ENCODE assay signal across 8 cellular contexts in the genomic region with DNA sequence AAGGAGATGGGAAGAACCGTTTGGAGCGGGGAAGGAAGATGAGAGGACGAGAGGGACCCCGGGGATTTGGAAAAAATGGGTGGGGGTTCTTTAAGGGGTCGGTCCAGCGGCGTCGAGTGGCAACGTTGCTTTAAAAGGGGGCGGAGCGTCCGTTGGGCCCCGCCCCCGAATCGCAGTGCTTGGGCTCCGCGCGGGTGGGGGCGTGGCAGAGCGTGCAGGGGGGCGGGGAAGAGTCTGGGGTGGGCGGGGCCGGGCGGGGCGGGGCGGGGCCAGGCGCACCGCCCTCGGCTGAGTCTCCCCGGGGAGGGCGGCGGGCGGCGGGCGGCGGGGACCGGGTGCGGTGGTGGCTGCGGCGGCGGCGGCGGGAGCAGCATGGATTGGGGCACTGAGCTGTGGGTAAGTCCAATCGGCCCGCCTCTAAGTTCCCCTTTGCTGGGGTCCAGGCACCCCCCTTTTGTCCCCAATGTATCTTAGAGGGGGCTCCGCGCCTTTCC. TPM values are rescaled to one million over a fixed set of nuclear protein-coding genes. Genes with fewer than 3 reads are reported as not detected.
A peak's percentile ranks its signal among the peaks of the same experiment; 100 is the strongest.
DNase-seq lines count a peak whose midpoint lies in the region; TF ChIP-seq lines count a peak whose summit lies in the region.

A gene with protein sequence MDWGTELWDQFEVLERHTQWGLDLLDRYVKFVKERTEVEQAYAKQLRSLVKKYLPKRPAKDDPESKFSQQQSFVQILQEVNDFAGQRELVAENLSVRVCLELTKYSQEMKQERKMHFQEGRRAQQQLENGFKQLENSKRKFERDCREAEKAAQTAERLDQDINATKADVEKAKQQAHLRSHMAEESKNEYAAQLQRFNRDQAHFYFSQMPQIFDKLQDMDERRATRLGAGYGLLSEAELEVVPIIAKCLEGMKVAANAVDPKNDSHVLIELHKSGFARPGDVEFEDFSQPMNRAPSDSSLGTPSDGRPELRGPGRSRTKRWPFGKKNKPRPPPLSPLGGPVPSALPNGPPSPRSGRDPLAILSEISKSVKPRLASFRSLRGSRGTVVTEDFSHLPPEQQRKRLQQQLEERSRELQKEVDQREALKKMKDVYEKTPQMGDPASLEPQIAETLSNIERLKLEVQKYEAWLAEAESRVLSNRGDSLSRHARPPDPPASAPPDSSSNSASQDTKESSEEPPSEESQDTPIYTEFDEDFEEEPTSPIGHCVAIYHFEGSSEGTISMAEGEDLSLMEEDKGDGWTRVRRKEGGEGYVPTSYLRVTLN (plus strand): TSS at position 291 of the 494 bp plus-strand sequence. CDS start 82 bp downstream, at position 373.

- H3K4me3 ChIP-seq in SK-N-SH (ENCODE audit: low read depth in 2 of 2, low read length in 1 of 2) (peak within 1 kb of the TSS; percentile 89 to 98), neutrophil (ENCODE audit: low read depth in 1 of 2, low read length in 1 of 2) (peak within 1 kb of the TSS; percentile 43 to 99), subcutaneous abdominal adipose tissue (ENCODE audit: low read depth in 1 of 5, low read length in 5 of 5) (peak within 1 kb of the TSS; percentile 83 to 93 (median 88))

- TF ChIP-seq RAD21 in SK-N-SH (IDR thresholded peaks at IDR 0.05; ENCODE audit: low read length): no peak

- peaks cover 46% of the 10 kb centered on the region for H3K79me2 ChIP-seq in SK-N-SH (ENCODE audit: insufficient read depth)

- intact Hi-C loops in CD14-positive monocyte (cut with micrococcal nuclease): loop anchor here (2.0 to 5.0 kb wide), 5 partner anchors 33 to 312 kb away; a partner anchor contains a TSS

- TF ChIP-seq CTCF in CD14-positive monocyte (IDR thresholded peaks at IDR 0.05) (no peak), SK-N-SH (IDR thresholded peaks at IDR 0.05) (no peak), neutrophil (IDR thresholded peaks at IDR 0.05) (peak; percentile 7)

- peaks cover 9 to 27% (median 22%) of the 10 kb centered on the region in 3 donors for H3K27me3 Mint-ChIP-seq in CD14-positive monocyte (ENCODE audit: low read depth in 3 of 3)
- no peaks in the 10 kb centered on the region for H3K27me3 Mint-ChIP-seq in activated naive CD4-positive, alpha-beta T cell treated with anti-CD3 and anti-CD28 coated beads, Interleukin-2, amount 50 U/mL, for 24 hours

- peaks cover 35% of the 10 kb centered on the region for H3F3A ChIP-seq in SK-N-SH (replicated peaks; ENCODE audit: insufficient read depth)

- no peaks in the 10 kb centered on the region for H4K20me1 ChIP-seq in SK-N-SH (ENCODE audit: insufficient read depth)

- peak within 1 kb of the TSS; percentile 89 to 95 (median 92) for H3K27ac Mint-ChIP-seq in CD14-positive monocyte
- H3K27ac Mint-ChIP-seq in activated naive CD4-positive, alpha-beta T cell treated with anti-CD3 and anti-CD28 coated beads, Interleukin-2, amount 50 U/mL, for 24 hours: peak within 1 kb of the TSS; percentile 82

- H3K9ac ChIP-seq in SK-N-SH (peak within 1 kb of the TSS; percentile 79), subcutaneous abdominal adipose tissue (ENCODE audit: low read length in 5 of 5) (peak within 1 kb of the TSS; percentile 73 to 98 (median 94))

- 1% methylated on average over 17 of the region's 47 CpGs for WGBS in SK-N-SH (ENCODE audit: low lambda C conversion rate)

- peaks cover 10 to 11% of the 10 kb centered on the region in 2 donors for H3K36me3 Mint-ChIP-seq in CD14-positive monocyte
- peaks cover 3% of the 10 kb centered on the region for H3K36me3 Mint-ChIP-seq in activated naive CD4-positive, alpha-beta T cell treated with anti-CD3 and anti-CD28 coated beads, Interleukin-2, amount 50 U/mL, for 24 hours

- POLR2A ChIA-PET in SK-N-SH (lab: Yijun Ruan, JAX): no interaction called here

- peaks cover 5 to 13% of the 10 kb centered on the region in 2 experiments for H3K36me3 ChIP-seq in SK-N-SH (replicated peaks in 1 of 2; ENCODE audit: control insufficient read depth in 1 of 2, insufficient read depth in 2 of 2, low read length in 1 of 2)
- peaks cover 7% of the 10 kb centered on the region for H3K36me3 ChIP-seq in neutrophil
- peaks cover 0 to 18% (median 14%) of the 10 kb centered on the region in 5 donors for H3K36me3 ChIP-seq in subcutaneous abdominal adipose tissue (ENCODE audit: control insufficient read depth in 5 of 5, insufficient read depth in 5 of 5, low read length in 5 of 5)

- peaks cover 23 to 29% of the 10 kb centered on the region in 2 experiments; a peak in 3 of 4 replicates for H3K4me1 ChIP-seq in SK-N-SH (ENCODE audit: control insufficient read depth in 1 of 2, insufficient read depth in 2 of 2, low read depth in 1 of 2, low read length in 1 of 2)
- peaks cover 53 to 59% of the 10 kb centered on the region in 2 experiments for H3K4me1 ChIP-seq in neutrophil (ENCODE audit: control insufficient read depth in 1 of 2, insufficient read depth in 1 of 2, low read depth in 1 of 2, low read length in 1 of 2)
- H3K4me1 ChIP-seq in subcutaneous abdominal adipose tissue (ENCODE audit: control insufficient read depth in 5 of 5, insufficient read depth in 5 of 5, low read length in 5 of 5): peaks cover 12 to 78% (median 63%) of the 10 kb centered on the region in 5 donors

- peak within 1 kb of the TSS; percentile 97 for H2AFZ ChIP-seq in SK-N-SH (ENCODE audit: low read depth)

- peak within 1 kb of the TSS; percentile 99 for H3K4me2 ChIP-seq in SK-N-SH

- no peaks in the 10 kb centered on the region for H3K9me3 ChIP-seq in SK-N-SH
- no peaks in the 10 kb centered on the region for H3K9me3 ChIP-seq in neutrophil
- H3K9me3 ChIP-seq in subcutaneous abdominal adipose tissue (ENCODE audit: control insufficient read depth in 5 of 5, low read length in 5 of 5): no peaks in the 10 kb centered on the region

- H3K27me3 ChIP-seq in SK-N-SH (ENCODE audit: insufficient read depth): no peaks in the 10 kb centered on the region
- H3K27me3 ChIP-seq in neutrophil: peaks cover 42% of the 10 kb centered on the region
- H3K27me3 ChIP-seq in subcutaneous abdominal adipose tissue (ENCODE audit: control insufficient read depth in 5 of 5, insufficient read depth in 4 of 5, low read length in 5 of 5): no peaks in the 10 kb centered on the region

- DNase-seq in CD14-positive monocyte (ENCODE audit: low spot score): no peak
- DNase-seq in HuH-7.5 (ENCODE audit: low spot score): peak; percentile 76
- DNase-seq in SK-N-SH: peak; percentile 94
- DNase-seq in globus pallidus (ENCODE audit: low spot score): peak; percentile 86
- no peak for DNase-seq in NCI-H2107 treated with DMSO at 0.1 percent for 48 hours (lab: John Stamatoyannopoulos, UW; ENCODE audit: unreplicated experiment)

- H3K27ac ChIP-seq in SK-N-SH (ENCODE audit: low read depth in 2 of 2, low read length in 1 of 2): peak within 1 kb of the TSS; percentile 51 to 82; a peak in 3 of 4 replicates
- H3K27ac ChIP-seq in neutrophil: peak within 1 kb of the TSS; percentile 91
- peak within 1 kb of the TSS; percentile 97 for H3K27ac ChIP-seq in subcutaneous abdominal adipose tissue (ENCODE audit: low read depth, low read length)

- CTCF ChIA-PET in SK-N-SH (lab: Yijun Ruan, JAX): interaction anchor here (1.4 to 2.0 kb wide), 2 partner anchors 10 to 124 kb away, joined by 3 to 24 read pairs; no protein-coding TSS in a partner anchor

- no peak for TF ChIP-seq EP300 in SK-N-SH (IDR thresholded peaks at IDR 0.05; ENCODE audit: borderline replicate concordance in 1 of 2, low read depth in 1 of 2, low read length in 1 of 2)

- peaks cover 47% of the 10 kb centered on the region for H3K4me1 Mint-ChIP-seq in CD14-positive monocyte
- peaks cover 34% of the 10 kb centered on the region for H3K4me1 Mint-ChIP-seq in activated naive CD4-positive, alpha-beta T cell treated with anti-CD3 and anti-CD28 coated beads, Interleukin-2, amount 50 U/mL, for 24 hours

- H3K9me3 Mint-ChIP-seq in CD14-positive monocyte: peaks cover 0 to 3% (median 0%) of the 10 kb centered on the region in 7 donors
- no peaks in the 10 kb centered on the region for H3K9me3 Mint-ChIP-seq in activated naive CD4-positive, alpha-beta T cell treated with anti-CD3 and anti-CD28 coated beads, Interleukin-2, amount 50 U/mL, for 24 hours

- H3K4me3 Mint-ChIP-seq in CD14-positive monocyte: peak within 1 kb of the TSS; percentile 90 to 95
- peak within 1 kb of the TSS; percentile 88 for H3K4me3 Mint-ChIP-seq in activated naive CD4-positive, alpha-beta T cell treated with anti-CD3 and anti-CD28 coated beads, Interleukin-2, amount 50 U/mL, for 24 hours

- no peaks in the 10 kb centered on the region for H3K9me2 ChIP-seq in SK-N-SH

TF ChIP-seq in SK-N-SH, 30 proteins besides CTCF, POLR2A, EP300 and RAD21:
- no peak for TF ChIP-seq MEF2A (IDR thresholded peaks at IDR 0.05; ENCODE audit: borderline replicate concordance, low read depth)
- TF ChIP-seq, protein P1, sequence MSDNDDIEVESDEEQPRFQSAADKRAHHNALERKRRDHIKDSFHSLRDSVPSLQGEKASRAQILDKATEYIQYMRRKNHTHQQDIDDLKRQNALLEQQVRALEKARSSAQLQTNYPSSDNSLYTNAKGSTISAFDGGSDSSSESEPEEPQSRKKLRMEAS (IDR thresholded peaks at IDR 0.05; ENCODE audit: low read depth): peak; percentile 11; the same call in 1 of the 2 replicates

RNA-seq across cellular contexts. Expression of the gene that starts here (rescaled TPM):
- polyA plus RNA-seq in CD14-positive monocyte (1 to 10 TPM; 1.5 to 1.9 TPM), SK-N-SH (2012; rRNA removed) (35.4 and 42.9 TPM in 2 replicates)
- 24.5 and 27.4 TPM in 2 replicates for polyA plus RNA-seq in SK-N-SH (2012; cell fraction: cytosol; rRNA removed)
- 129 and 150 TPM in 2 replicates for polyA plus RNA-seq in SK-N-SH (2012; cell fraction: nucleus; rRNA removed)

Comparison
In these comparisons a context has a peak if more than half of its experiments do, and no peak if none do; other contexts are left out.
1. RNA of the gene that starts here (polyA plus RNA-seq): 24.5 to 150 TPM in SK-N-SH; 1.5 to 1.9 TPM in CD14-positive monocyte; every median in the first group is over 4 times any median in the second.
2. DNase-seq: peak in HuH-7.5 (single experiment), SK-N-SH (single experiment) and globus pallidus (single experiment); none in CD14-positive monocyte (single experiment) and NCI-H2107 treated with DMSO at 0.1 percent for 48 hours (single experiment).
3. Peak in every context shown above with its lines, with median percentiles within 50 percentile points of each other: H3K27ac ChIP-seq and H3K4me3 ChIP-seq.